ENCODE assay signal across 21 cellular contexts in genomic region chr11:5336331-5336730, GRCh38. TPM values are rescaled to one million over a fixed set of nuclear protein-coding genes. Genes with fewer than 3 reads are reported as not detected.
DNase-seq lines count a peak whose midpoint lies in the region; ATAC-seq, FAIRE-seq and TF ChIP-seq lines count a peak whose summit lies in the region.
"Had no signal": no experiment of that assay in that cellular context is flagged by ENCODE, and none has a peak within 500 bp of the region (broad histone marks: within the 10 kb centered on the region; RNA-seq: fewer than 3 reads in every experiment).

No MANE protein-coding gene starts in this region.

- H3K4me3 ChIP-seq in AG10803 (ENCODE audit: low read length) (no peak overlapping the region), astrocyte (ENCODE audit: insufficient read depth, low read depth, low read length) (no peak overlapping the region), fibroblast of pulmonary artery (replicated peaks; ENCODE audit: low read depth, low read length) (no peak overlapping the region), Peyer's patch (no peak overlapping the region)
- H3K4me3 ChIP-seq: A549, HAP-1 had no signal

- no peak for FAIRE-seq in astrocyte (lab: Jason Lieb, UNC)
- FAIRE-seq: A549 had no signal

- H3K36me3 Mint-ChIP-seq in astrocyte (ENCODE audit: low read depth, unreplicated experiment), result no peaks in the 10 kb centered on the region

- no peaks in the 10 kb centered on the region for H3K27me3 Mint-ChIP-seq in astrocyte (ENCODE audit: low read depth, unreplicated experiment)

- H3K4me1 ChIP-seq in astrocyte (ENCODE audit: insufficient read depth, low read length) (no peaks in the 10 kb centered on the region), Peyer's patch (no peaks in the 10 kb centered on the region)
- H3K4me1 ChIP-seq: A549, HAP-1 had no signal

- no peak for TF ChIP-seq POLR2A in Peyer's patch (IDR thresholded peaks at IDR 0.05)

- H3K27ac Mint-ChIP-seq in astrocyte (ENCODE audit: unreplicated experiment), result no peak overlapping the region
- H3K27ac Mint-ChIP-seq: B cell; CD4-positive, alpha-beta T cell had no signal

- H3K27me3 ChIP-seq in astrocyte (ENCODE audit: insufficient read depth, low read length), result no peaks in the 10 kb centered on the region
- H3K27me3 ChIP-seq in Peyer's patch, result no peaks in the 10 kb centered on the region

- H3K27ac ChIP-seq in astrocyte (ENCODE audit: low read depth, low read length) (no peak overlapping the region), Peyer's patch (no peak overlapping the region)
- H3K27ac ChIP-seq: A549 had no signal

- peaks cover 2% of the 10 kb centered on the region for H3K4me1 Mint-ChIP-seq in astrocyte (ENCODE audit: low read depth, unreplicated experiment)
- H3K4me1 Mint-ChIP-seq: B cell had no signal

- no peak overlapping the region for H3K4me2 ChIP-seq in astrocyte (ENCODE audit: low read length)
- H3K4me2 ChIP-seq: A549 had no signal

- no peaks in the 10 kb centered on the region for H3K79me2 ChIP-seq in astrocyte (ENCODE audit: insufficient read depth, low read length)

- no peak for ATAC-seq in GM18519 (IDR thresholded peaks at IDR 0.05; ENCODE audit: low FRiP score, unreplicated experiment)
- ATAC-seq: A549, SK-N-SH treated with all-trans-retinoic acid at 6 μM for 48 hours had no signal

- H2AFZ ChIP-seq in astrocyte (ENCODE audit: low read depth, low read length), result no peak overlapping the region

- H4K20me1 ChIP-seq in astrocyte (ENCODE audit: insufficient read depth, low read length), result no peaks in the 10 kb centered on the region

- TF ChIP-seq CTCF in AG10803 (conservative IDR thresholded peaks at IDR 0.05; ENCODE audit: low read length), result no peak
- no peak for TF ChIP-seq CTCF in astrocyte (IDR thresholded peaks at IDR 0.05; ENCODE audit: insufficient read depth, low read depth, low read length)
- TF ChIP-seq CTCF in fibroblast of pulmonary artery (IDR thresholded peaks at IDR 0.05; ENCODE audit: low read length, missing control alignments), result no peak
- TF ChIP-seq CTCF in Peyer's patch (IDR thresholded peaks at IDR 0.05), result no peak
- no peak for TF ChIP-seq CTCF in GM13976 (IDR thresholded peaks at IDR 0.05; ENCODE audit: borderline replicate concordance, control extremely low read depth, extremely low read depth, insufficient read depth, missing control alignments)

- in situ Hi-C loops in GM13976 (cut with MboI; ENCODE audit: low sequenced_read_pairs, unreplicated experiment), result no loop called here

- H3K9me3 Mint-ChIP-seq in astrocyte (ENCODE audit: unreplicated experiment), result peaks cover 2% of the 10 kb centered on the region
- H3K9me3 Mint-ChIP-seq: CD4-positive, alpha-beta T cell had no signal

- no peaks in the 10 kb centered on the region for H3K36me3 ChIP-seq in astrocyte (ENCODE audit: insufficient read depth, low read length)
- no peaks in the 10 kb centered on the region for H3K36me3 ChIP-seq in Peyer's patch
- H3K36me3 ChIP-seq: HAP-1 had no signal

- H3K9me3 ChIP-seq in astrocyte (ENCODE audit: insufficient read depth, low read depth, low read length), result no peaks in the 10 kb centered on the region
- H3K9me3 ChIP-seq in Peyer's patch, result no peaks in the 10 kb centered on the region
- H3K9me3 ChIP-seq: A549, HAP-1 had no signal

- no peak overlapping the region for H3K9ac ChIP-seq in astrocyte (ENCODE audit: low read length)

- no peak overlapping the region for H3K4me3 Mint-ChIP-seq in astrocyte (ENCODE audit: unreplicated experiment)
- H3K4me3 Mint-ChIP-seq: B cell; CD4-positive, alpha-beta T cell had no signal

- DNase-seq in AG10803 (ENCODE audit: low read depth) (peak; percentile 50), HCEC 1CT (peak; percentile 33), astrocyte (ENCODE audit: low read depth) (peak; percentile 26), fibroblast of pulmonary artery (ENCODE audit: low read depth) (peak; percentile 36), Peyer's patch (no peak), activated gamma-delta T cell (lab: John Stamatoyannopoulos, UW) (no peak), GM13976 (ENCODE audit: low spot score) (no peak)
- DNase-seq: Calu3; CD4-positive, alpha-beta T cell; DMS79; KBM-7; NCI-H1048; NCI-H2227 treated with DMSO at 0.1 percent for 48 hours; NCI-H526; Right ventricle myocardium superior had no signal

RNA-seq across cellular contexts. Expression of gene OR51B5, which starts 7.0 kb away (rescaled TPM):
- total RNA-seq in astrocyte (not detected in 2 replicates), Peyer's patch (not detected)
- total RNA-seq: Calu3, HT-29, Right ventricle myocardium superior had no signal

RNA-seq across cellular contexts. Expression of gene OR51B2, which starts 12.2 kb away (rescaled TPM):
- total RNA-seq in astrocyte (not detected in 2 replicates), Peyer's patch (not detected)
- total RNA-seq: B cell; Calu3; CD4-positive, alpha-beta T cell; HT-29; Right ventricle myocardium superior had no signal

RNA-seq across cellular contexts. Expression of gene OR51B6, which starts 15.0 kb away (rescaled TPM):
- total RNA-seq in astrocyte (not detected in 2 replicates), Peyer's patch (not detected)
- total RNA-seq: B cell; Calu3; CD4-positive, alpha-beta T cell; HT-29; Right ventricle myocardium superior had no signal

RNA-seq across cellular contexts. Expression of gene OR51B4, which starts 34.6 kb away (rescaled TPM):
- not detected in 2 replicates for total RNA-seq in astrocyte
- total RNA-seq in Peyer's patch, result not detected
- total RNA-seq: B cell; Calu3; CD4-positive, alpha-beta T cell; HT-29; Right ventricle myocardium superior had no signal

RNA-seq across cellular contexts. Expression of gene OR51M1, which starts 47.3 kb away (rescaled TPM):
- total RNA-seq in astrocyte, result not detected in 2 replicates
- not detected for total RNA-seq in Peyer's patch
- total RNA-seq: B cell; Calu3; CD4-positive, alpha-beta T cell; HT-29; Right ventricle myocardium superior had no signal

Comparison
In these comparisons a context has a peak if more than half of its experiments do, and no peak if none do; other contexts are left out.
1. DNase-seq: peak in AG10803 (single experiment), HCEC 1CT (single experiment), astrocyte (single experiment) and fibroblast of pulmonary artery (single experiment); none in Peyer's patch (0 of 3), activated gamma-delta T cell (single experiment) and GM13976 (single experiment).